Comparison of ENCODE assay signal across 8 cellular contexts in genomic region chr11:66344550-66345315, GRCh38. TPM values are rescaled to one million over a fixed set of nuclear protein-coding genes. Genes with fewer than 3 reads are reported as not detected.
DNase-seq lines count a peak whose midpoint lies in the region; ATAC-seq, FAIRE-seq and TF ChIP-seq lines count a peak whose summit lies in the region.

Gene BRMS1 (minus strand): TSS chr11:66345104. CDS start chr11:66342234, 2,870 bp downstream.

- H2AFZ ChIP-seq in HepG2 (ENCODE audit: low read length): no peak within 1 kb of the TSS

- intact Hi-C loops in HepG2 (cut with micrococcal nuclease; ENCODE audit: unreplicated experiment): no loop called here

- peaks cover 49% of the 10 kb centered on the region for H3K4me1 ChIP-seq in HepG2 (ENCODE audit: insufficient read depth, low read length)

- H3K9ac ChIP-seq in HepG2 (ENCODE audit: insufficient read depth, low read depth, low read length): peak within 1 kb of the TSS; percentile 94

- H3K9me3 ChIP-seq in HepG2 (ENCODE audit: low read length): no peaks in the 10 kb centered on the region

- peak; percentile 85 for FAIRE-seq in HepG2 (lab: Jason Lieb, UNC)

- no TSS peak for BruUV-seq in HepG2 (replicated peaks; lab: Mats Ljungman, UMichigan)

- no peaks in the 10 kb centered on the region for H4K20me1 ChIP-seq in HepG2 (ENCODE audit: insufficient read depth, low read length)

- peaks cover 42% of the 10 kb centered on the region for H3K79me2 ChIP-seq in HepG2 (ENCODE audit: insufficient read depth, low read length)

- no peaks in the 10 kb centered on the region; a peak in 1 of 5 replicates for H3K27me3 ChIP-seq in HepG2 (ENCODE audit: control insufficient read depth in 1 of 2, insufficient read depth in 2 of 2, low read length in 2 of 2)

- peaks cover 14 to 23% of the 10 kb centered on the region in 2 experiments; a peak in 4 of 5 replicates for H3K36me3 ChIP-seq in HepG2 (replicated peaks in 1 of 2; ENCODE audit: control insufficient read depth in 1 of 2, insufficient read depth in 2 of 2, low read length in 2 of 2)

- POLR2A ChIA-PET in HepG2 (lab: Yijun Ruan, JAX): interaction anchor here (1.0 to 2.1 kb wide), 3 partner anchors 9 to 32 kb away, joined by 4 to 8 read pairs (median 5); partner anchors contain the start of genes CD248 and RIN1

- TF ChIP-seq CTCF in HepG2 (CRISPR knock-in tag; IDR thresholded peaks at IDR 0.05): peak; percentile 35

- 0% methylated on average over 7 of the region's 59 CpGs for WGBS in HepG2 (ENCODE audit: low lambda C conversion rate)

- TF ChIP-seq RAD21 in HepG2 (CRISPR knock-in tag; IDR thresholded peaks at IDR 0.05): no peak

- H3K4me2 ChIP-seq in HepG2 (ENCODE audit: low read depth, low read length): peak within 1 kb of the TSS; percentile 95

- CTCF ChIA-PET in HepG2 (lab: Yijun Ruan, JAX; ENCODE audit: low intra/inter-chr PET ratio, low total read pairs): no interaction called here

- DNase-seq in C1 segment of cervical spinal cord (lab: John Stamatoyannopoulos, UW) (peak; percentile 63 to 97 (median 92)), NCI-H774 (lab: John Stamatoyannopoulos, UW) (peak; percentile 95), dermis blood vessel endothelial cell (peak; percentile 98), HepG2 (ENCODE audit: low spot score) (peak; percentile 94)
- peak; percentile 95 to 96 for DNase-seq in activated CD4-positive, alpha-beta T cell treated with anti-CD3 and anti-CD28 coated beads, Interleukin-2, amount 50 U/mL, for 4 hours
- DNase-seq in stimulated activated CD4-positive, alpha-beta T cell treated with anti-CD3 and anti-CD28 coated beads, Interleukin-2, amount 100 ng/mL, for 48 hours: peak; percentile 92 to 94

- ATAC-seq in GM19372 (IDR thresholded peaks at IDR 0.05; ENCODE audit: low read depth, unreplicated experiment) (peak; percentile 74), HG03565 (IDR thresholded peaks at IDR 0.05; ENCODE audit: unreplicated experiment) (peak; percentile 61), HepG2 (peak; percentile 82)

- TF ChIP-seq POLR2A in HepG2 (IDR thresholded peaks at IDR 0.05; ENCODE audit: insufficient read depth in 1 of 2, low read depth in 2 of 2, low read length in 2 of 2): peak; percentile 89 to 97

- peak within 1 kb of the TSS; percentile 90 to 93 (median 93) for H3K4me3 ChIP-seq in HepG2 (replicated peaks in 1 of 3; ENCODE audit: insufficient read depth in 1 of 3, low read depth in 2 of 3, low read length in 3 of 3)

- TF ChIP-seq EP300 in HepG2 (IDR thresholded peaks at IDR 0.05; ENCODE audit: low read depth in 2 of 2, low read length in 2 of 2) (no peak), HepG2 (CRISPR knock-in tag; IDR thresholded peaks at IDR 0.05; ENCODE audit: borderline replicate concordance) (no peak; the same call in 1 of the 2 replicates)

- in situ Hi-C loops in HepG2 (cut with HindIII; ENCODE audit: extremely low pct_ligation_motif_present, low pct_unique_long_range_greater_than_20kb): no loop called here

- peak within 1 kb of the TSS; percentile 86 for H3K27ac ChIP-seq in HepG2 (ENCODE audit: extremely low read length, insufficient read depth, low read length)

TF ChIP-seq in HepG2, 621 proteins besides CTCF, POLR2A, EP300 and RAD21 (continues in another document):
- TF ChIP-seq ZNF350 (CRISPR knock-in tag; IDR thresholded peaks at IDR 0.05; ENCODE audit: borderline replicate concordance, low read depth) (peak; percentile 91), NONO (IDR thresholded peaks at IDR 0.05) (no peak), NONO (CRISPR knock-in tag; conservative IDR thresholded peaks at IDR 0.05) (no peak), ZBTB33 (CRISPR knock-in tag; IDR thresholded peaks at IDR 0.05) (peak; percentile 50; the same call in 1 of the 2 replicates), HNRNPK (IDR thresholded peaks at IDR 0.05; ENCODE audit: low read depth, low read length, poor library complexity, severe bottlenecking) (no peak), HES4 (CRISPR knock-in tag; IDR thresholded peaks at IDR 0.05; ENCODE audit: borderline replicate concordance) (0 out of 2 replicates have a peak, but pooled peaks have one; percentile 46), ZNF280B (CRISPR knock-in tag; IDR thresholded peaks at IDR 0.05; ENCODE audit: borderline replicate concordance) (no peak; the same call in 1 of the 2 replicates), HOXA9 (CRISPR knock-in tag; IDR thresholded peaks at IDR 0.05; ENCODE audit: borderline replicate concordance) (no peak), TSC22D2 (CRISPR knock-in tag; IDR thresholded peaks at IDR 0.05; ENCODE audit: borderline replicate concordance) (0 out of 2 replicates have a peak, but pooled peaks have one; percentile 66), SAFB2 (CRISPR knock-in tag; IDR thresholded peaks at IDR 0.05; ENCODE audit: borderline replicate concordance, low read depth) (0 out of 2 replicates have a peak, but pooled peaks have one; percentile 48), JDP2 (CRISPR knock-in tag; IDR thresholded peaks at IDR 0.05; ENCODE audit: borderline replicate concordance) (no peak), DBP (CRISPR knock-in tag; IDR thresholded peaks at IDR 0.05; ENCODE audit: not compliant biosample characterization) (no peak)

RNA-seq across cellular contexts. Expression of gene BRMS1, which starts in this region (rescaled TPM):
- total RNA-seq in dermis blood vessel endothelial cell: 65.7 and 71.8 TPM in 2 replicates
- total RNA-seq in HepG2 (2016; rRNA removed; fragmentation: Illumina TruSeq; extraction: Trizol): 55.7 and 63.1 TPM in 2 replicates
- 15.1 and 18.0 TPM in 2 replicates for total RNA-seq in HepG2 (2016; cell fraction: cytosol; rRNA removed; fragmentation: Illumina TruSeq; extraction: Trizol; ENCODE audit: low read depth)
- total RNA-seq in HepG2 (2016; cell fraction: insoluble cytoplasmic fraction; rRNA removed; fragmentation: Illumina TruSeq; extraction: Trizol): 55.6 and 65.9 TPM in 2 replicates
- total RNA-seq in HepG2 (2016; cell fraction: membrane; rRNA removed; fragmentation: Illumina TruSeq; extraction: Trizol): 28.2 and 32.2 TPM in 2 replicates
- total RNA-seq in HepG2 (2016; cell fraction: nucleus; rRNA removed; fragmentation: Illumina TruSeq; extraction: Trizol): 23.2 and 25.5 TPM in 2 replicates
- polyA plus RNA-seq in HepG2 (2011; rRNA removed): 15.8 and 16.8 TPM in 2 replicates
- 15.3 and 20.1 TPM in 2 replicates for polyA plus RNA-seq in HepG2 (2011; cell fraction: cytosol; rRNA removed)
- polyA plus RNA-seq in HepG2 (2011; cell fraction: nucleus; rRNA removed): 19.9 and 20.4 TPM in 2 replicates
- 8.8 and 11.6 TPM in 2 replicates for polyA plus RNA-seq in HepG2 (2012)
- 11.6 and 12.3 TPM in 2 replicates for polyA plus RNA-seq in HepG2 (2016; cell fraction: cytosol; fragmentation: Illumina TruSeq; extraction: Trizol; ENCODE audit: low read depth)
- 54.5 and 57.6 TPM in 2 replicates for polyA plus RNA-seq in HepG2 (2016; cell fraction: insoluble cytoplasmic fraction; fragmentation: Illumina TruSeq; extraction: Trizol; ENCODE audit: low read depth)
- polyA plus RNA-seq in HepG2 (2016; cell fraction: membrane; fragmentation: Illumina TruSeq; extraction: Trizol; ENCODE audit: low read depth): 20.8 and 22.1 TPM in 2 replicates
- 38.8 and 42.9 TPM in 2 replicates for polyA plus RNA-seq in HepG2 (2016; cell fraction: nucleus; fragmentation: Illumina TruSeq; extraction: Trizol; ENCODE audit: insufficient read depth, low read depth)
- 8.1 and 30.0 TPM in 2 replicates for polyA minus RNA-seq in HepG2 (2011; rRNA and poly(A)+ RNA removed; ENCODE audit: low replicate concordance)
- 2.9 TPM in 2 replicates for polyA minus RNA-seq in HepG2 (2011; cell fraction: cytosol; rRNA and poly(A)+ RNA removed)
- polyA minus RNA-seq in HepG2 (2011; cell fraction: nucleus; rRNA and poly(A)+ RNA removed): 4.2 and 5.5 TPM in 2 replicates

Comparison
In these comparisons a context has a peak if more than half of its experiments do, and no peak if none do; other contexts are left out.
1. Peak in every context shown above with its lines: DNase-seq, ATAC-seq, H3K4me3 ChIP-seq and H3K27ac ChIP-seq.